ENCODE assay signal across 9 cellular contexts in genomic region chr14:99274346-99275221, GRCh38. TPM values are rescaled to one million over a fixed set of nuclear protein-coding genes. Genes with fewer than 3 reads are reported as not detected.
DNase-seq lines count a peak whose midpoint lies in the region; ATAC-seq, FAIRE-seq and TF ChIP-seq lines count a peak whose summit lies in the region.
"Had no signal": no experiment of that assay in that cellular context is flagged by ENCODE, and none has a peak within 500 bp of the region (broad histone marks: within the 10 kb centered on the region; RNA-seq: fewer than 3 reads in every experiment).

No MANE protein-coding gene starts in this region.

- TF ChIP-seq CTCF in GM12875 (IDR thresholded peaks at IDR 0.05; ENCODE audit: borderline replicate concordance, insufficient read depth, low read depth, low read length) (peak; percentile 23; the same call in 1 of the 2 replicates), keratinocyte (optimal IDR thresholded peaks at IDR 0.05 in 1 of 3, IDR thresholded peaks at IDR 0.05 in 1 of 3, conservative IDR thresholded peaks at IDR 0.05 in 1 of 3; ENCODE audit: extremely low read depth in 1 of 3, insufficient read depth in 2 of 3, low read length in 3 of 3) (peak; percentile 34 to 83 (median 52))

- peak overlapping the region; percentile 77 for H3K27ac ChIP-seq in keratinocyte (ENCODE audit: control insufficient read depth, insufficient read depth, low read length)

- peak; percentile 24 for ATAC-seq in T-helper 17 cell
- no peak for ATAC-seq in central memory CD8-positive, alpha-beta T cell (replicated peaks; ENCODE audit: extremely low read depth, poor library complexity, severe bottlenecking)

- peak overlapping the region; percentile 83 for H2AFZ ChIP-seq in keratinocyte (ENCODE audit: control insufficient read depth, low read length)

- peak overlapping the region; percentile 86 for H3K4me2 ChIP-seq in keratinocyte (ENCODE audit: control insufficient read depth, extremely low read depth, insufficient read depth, low read depth, low read length)

- H3K36me3 Mint-ChIP-seq in T-helper 17 cell (ENCODE audit: low read depth), result peaks cover 9% of the 10 kb centered on the region
- peaks cover 31% of the 10 kb centered on the region for H3K36me3 Mint-ChIP-seq in central memory CD8-positive, alpha-beta T cell (ENCODE audit: insufficient read depth)

- H3K4me3 ChIP-seq in GM12875 (ENCODE audit: low read depth, low read length) (peak overlapping the region; percentile 49), keratinocyte (ENCODE audit: control insufficient read depth in 2 of 3, extremely low read depth in 1 of 3, insufficient read depth in 2 of 3, low read depth in 1 of 3, low read length in 3 of 3) (peak overlapping the region; percentile 51 to 74 (median 62))

- peaks cover 25% of the 10 kb centered on the region for H3K4me1 Mint-ChIP-seq in T-helper 17 cell
- H3K4me1 Mint-ChIP-seq in central memory CD8-positive, alpha-beta T cell, result peaks cover 30% of the 10 kb centered on the region

- peak overlapping the region; percentile 99 for H3K4me3 Mint-ChIP-seq in T-helper 17 cell
- H3K4me3 Mint-ChIP-seq in central memory CD8-positive, alpha-beta T cell, result peak overlapping the region; percentile 99

- DNase-seq in A172 (ENCODE audit: low spot score) (peak; percentile 59), NCI-H1105 treated with DMSO at 0.1 percent for 48 hours (lab: John Stamatoyannopoulos, UW) (peak; percentile 96), T-helper 17 cell (no peak), keratinocyte (ENCODE audit: low read depth, low spot score) (peak; percentile 61), mesenteric fat pad (ENCODE audit: low spot score) (no peak)
- DNase-seq in central memory CD8-positive, alpha-beta T cell (ENCODE audit: low spot score in 2 of 2), result no peak
- DNase-seq in stimulated activated CD4-positive, alpha-beta T cell treated with anti-CD3 and anti-CD28 coated beads, Interleukin-1b, Interleukin-23, amount 100 ng/mL, for 48 hours, result peak; percentile 56

- dilution Hi-C loops in keratinocyte (cut with MboI; ENCODE audit: extremely low pct_ligation_motif_present, low sequenced_read_pairs), result no loop called here

- H3K9me1 ChIP-seq in keratinocyte (ENCODE audit: control insufficient read depth, extremely low read depth, insufficient read depth, low read length), result no peaks in the 10 kb centered on the region

- H3K27me3 Mint-ChIP-seq in T-helper 17 cell, result no peaks in the 10 kb centered on the region
- H3K27me3 Mint-ChIP-seq in central memory CD8-positive, alpha-beta T cell, result no peaks in the 10 kb centered on the region

- peak; percentile 36 for FAIRE-seq in keratinocyte (lab: Jason Lieb, UNC)
- FAIRE-seq: GM18507 had no signal

- peak overlapping the region; percentile 84 for H3K9ac ChIP-seq in keratinocyte (ENCODE audit: control insufficient read depth, extremely low read depth, insufficient read depth, low read length)

- no peaks in the 10 kb centered on the region for H3K9me3 Mint-ChIP-seq in central memory CD8-positive, alpha-beta T cell

- H3K27me3 ChIP-seq in keratinocyte (ENCODE audit: control insufficient read depth, extremely low read depth, insufficient read depth, low read length), result peaks cover 20% of the 10 kb centered on the region

- peak overlapping the region; percentile 73 for H3K27ac Mint-ChIP-seq in T-helper 17 cell
- H3K27ac Mint-ChIP-seq in central memory CD8-positive, alpha-beta T cell (ENCODE audit: low read depth), result peak overlapping the region; percentile 85

- H3K79me2 ChIP-seq in keratinocyte (ENCODE audit: control insufficient read depth, insufficient read depth, low read length), result peaks cover 21% of the 10 kb centered on the region

- no peaks in the 10 kb centered on the region for H4K20me1 ChIP-seq in keratinocyte (ENCODE audit: control insufficient read depth, extremely low read depth, insufficient read depth, low read length)

- H3K36me3 ChIP-seq in keratinocyte (ENCODE audit: control insufficient read depth in 2 of 2, extremely low read depth in 1 of 2, insufficient read depth in 2 of 2, low read length in 2 of 2), result no peaks in the 10 kb centered on the region

- H3K4me1 ChIP-seq in keratinocyte (ENCODE audit: control insufficient read depth, extremely low read depth, insufficient read depth, low read length), result peaks cover 14% of the 10 kb centered on the region

- H3K9me3 ChIP-seq in T-helper 17 cell (ENCODE audit: control insufficient read depth, low read length, poor library complexity, severe bottlenecking), result no peaks in the 10 kb centered on the region
- H3K9me3 ChIP-seq in keratinocyte (ENCODE audit: control insufficient read depth, low read depth, low read length), result no peaks in the 10 kb centered on the region

RNA-seq across cellular contexts. Expression of gene BCL11B, which starts 2.6 kb away (rescaled TPM):
- 0.02 TPM in 2 replicates for total RNA-seq in A172 (2014; rRNA removed; shearing (Covaris generic))
- 100 to 1,000 TPM; 167 to 174 TPM for total RNA-seq in T-helper 17 cell
- 3.6 to 6.4 TPM (median 5.2 TPM) in 3 replicates for polyA plus RNA-seq in keratinocyte
- polyA plus RNA-seq in keratinocyte (2011; ENCODE audit: low read depth), result 2.3 TPM
- polyA plus RNA-seq in keratinocyte (2011; cell fraction: cytosol; rRNA removed), result 2.6 and 3.0 TPM in 2 replicates
- 10.9 and 11.1 TPM in 2 replicates for polyA plus RNA-seq in keratinocyte (2011; cell fraction: nucleus; rRNA removed)
- 3.9 and 7.8 TPM in 2 replicates for polyA plus RNA-seq in keratinocyte (2012; ENCODE audit: low replicate concordance)
- 6.5 to 9.3 TPM (median 8.7 TPM) in 3 replicates for polyA minus RNA-seq in keratinocyte
- polyA minus RNA-seq in keratinocyte (2011; cell fraction: cytosol; rRNA and poly(A)+ RNA removed), result 9.4 TPM
- 17.1 and 20.4 TPM in 2 replicates for polyA minus RNA-seq in keratinocyte (2011; cell fraction: nucleus; rRNA and poly(A)+ RNA removed)
- 0.67 TPM for total RNA-seq in mesenteric fat pad

Comparison
In these comparisons a context has a peak if more than half of its experiments do, and no peak if none do; other contexts are left out.
1. DNase-seq: peak in A172 (single experiment), NCI-H1105 treated with DMSO at 0.1 percent for 48 hours (single experiment), keratinocyte (single experiment) and stimulated activated CD4-positive, alpha-beta T cell treated with anti-CD3 and anti-CD28 coated beads, Interleukin-1b, Interleukin-23, amount 100 ng/mL, for 48 hours (single experiment); none in T-helper 17 cell (0 of 3), central memory CD8-positive, alpha-beta T cell (0 of 2) and mesenteric fat pad (single experiment).
2. RNA of gene BCL11B, which starts 2.6 kb away (total RNA-seq): 167 to 174 TPM in T-helper 17 cell; 0.67 TPM in mesenteric fat pad (single experiment) and 0.02 TPM in A172; every median in the first group is over 100 times any median in the second.